19 cellular contexts compared by ENCODE assay signal in genomic region chr11:131581006-131581405, GRCh38.
DNase-seq lines count a peak whose midpoint lies in the region; ATAC-seq and TF ChIP-seq lines count a peak whose summit lies in the region.
"Had no signal": no experiment of that assay in that cellular context is flagged by ENCODE, and none has a peak within 500 bp of the region (broad histone marks: within the 10 kb centered on the region; RNA-seq: fewer than 3 reads in every experiment).

No MANE protein-coding gene starts in this region.

- POLR2A ChIA-PET in PC-9 (lab: Charles Lee; ENCODE audit: unreplicated experiment) (no interaction called here), SK-N-SH (lab: Yijun Ruan, JAX) (no interaction called here), WTC11 (lab: Charles Lee) (interaction anchor here (0.6 kb wide), 1 partner anchor 1527 kb away, joined by 3 read pairs; no protein-coding TSS in a partner anchor)

- no peak for TF ChIP-seq RAD21 in SK-N-SH (IDR thresholded peaks at IDR 0.05; ENCODE audit: low read length)

- H3K4me3 Mint-ChIP-seq in GM23338 (no peak overlapping the region; the same call in 2 of the 3 replicates), WTC11 (no peak overlapping the region)
- H3K4me3 Mint-ChIP-seq: CD8-positive, alpha-beta memory T cell had no signal

- no peak overlapping the region for H3K9ac ChIP-seq in SK-N-SH
- H3K9ac ChIP-seq: BLaER1 had no signal

- H3K27ac Mint-ChIP-seq in GM23338 = no peak overlapping the region
- H3K27ac Mint-ChIP-seq in WTC11 = no peak overlapping the region
- H3K27ac Mint-ChIP-seq: CD8-positive, alpha-beta memory T cell had no signal

- H3K4me1 ChIP-seq in GM23338 (ENCODE audit: insufficient read depth) (peaks cover 29% of the 10 kb centered on the region), testis (no peaks in the 10 kb centered on the region), PC-9 (replicated peaks; ENCODE audit: insufficient read depth) (no peaks in the 10 kb centered on the region), SK-N-SH (ENCODE audit: control insufficient read depth in 1 of 2, insufficient read depth in 2 of 2, low read depth in 1 of 2, low read length in 1 of 2) (no peaks in the 10 kb centered on the region)

- H3K4me3 ChIP-seq in GM23338 (no peak overlapping the region), testis (no peak overlapping the region), PC-9 (no peak overlapping the region), SK-N-SH (ENCODE audit: low read depth in 2 of 2, low read length in 1 of 2) (no peak overlapping the region)
- H3K4me3 ChIP-seq: BLaER1 had no signal

- no peak overlapping the region for H3K27ac ChIP-seq in GM23338 (ENCODE audit: low read depth)
- H3K27ac ChIP-seq in caudate nucleus (ENCODE audit: low read depth, low read length) = peak overlapping the region; percentile 98
- no peak overlapping the region for H3K27ac ChIP-seq in testis
- H3K27ac ChIP-seq in PC-9 = no peak overlapping the region
- H3K27ac ChIP-seq in SK-N-SH (ENCODE audit: low read depth in 2 of 2, low read length in 1 of 2) = no peak overlapping the region
- H3K27ac ChIP-seq: BLaER1 had no signal

- H3K9me2 ChIP-seq in GM23338 (ENCODE audit: insufficient read depth) (no peaks in the 10 kb centered on the region), PC-9 (ENCODE audit: insufficient read depth) (no peaks in the 10 kb centered on the region), SK-N-SH (no peaks in the 10 kb centered on the region)

- no peak for TF ChIP-seq POLR2A in testis (IDR thresholded peaks at IDR 0.05)

- H3K4me2 ChIP-seq in GM23338 (no peak overlapping the region), PC-9 (no peak overlapping the region), SK-N-SH (no peak overlapping the region)
- H3K4me2 ChIP-seq: BLaER1 had no signal

- no peaks in the 10 kb centered on the region for H3F3A ChIP-seq in GM23338 (replicated peaks; ENCODE audit: low read depth)
- no peaks in the 10 kb centered on the region for H3F3A ChIP-seq in PC-9 (ENCODE audit: insufficient read depth, low read depth)
- no peaks in the 10 kb centered on the region for H3F3A ChIP-seq in SK-N-SH (replicated peaks; ENCODE audit: insufficient read depth)

- H3K36me3 Mint-ChIP-seq in GM23338 (ENCODE audit: low read depth) = no peaks in the 10 kb centered on the region
- H3K36me3 Mint-ChIP-seq in WTC11 = no peaks in the 10 kb centered on the region
- H3K36me3 Mint-ChIP-seq: CD8-positive, alpha-beta memory T cell had no signal

- TF ChIP-seq CTCF in GM23338 (conservative IDR thresholded peaks at IDR 0.05; ENCODE audit: low read depth in 2 of 2) = no peak
- TF ChIP-seq CTCF in testis (IDR thresholded peaks at IDR 0.05) = no peak
- TF ChIP-seq CTCF in PC-9 (conservative IDR thresholded peaks at IDR 0.05) = no peak
- no peak for TF ChIP-seq CTCF in SK-N-SH (IDR thresholded peaks at IDR 0.05)
- no peak for TF ChIP-seq CTCF in WTC11 (IDR thresholded peaks at IDR 0.05)

- TF ChIP-seq EP300 in SK-N-SH (IDR thresholded peaks at IDR 0.05; ENCODE audit: borderline replicate concordance in 1 of 2, low read depth in 1 of 2, low read length in 1 of 2) = no peak

- H3K27me3 ChIP-seq in GM23338 (ENCODE audit: insufficient read depth) (no peaks in the 10 kb centered on the region), testis (no peaks in the 10 kb centered on the region), PC-9 (ENCODE audit: insufficient read depth, low read depth) (peaks cover 62% of the 10 kb centered on the region), SK-N-SH (ENCODE audit: insufficient read depth) (no peaks in the 10 kb centered on the region)
- H3K27me3 ChIP-seq: BLaER1 had no signal

- no TSS peak for BruUV-seq in PC-9 (replicated peaks; lab: Mats Ljungman, UMichigan)

- H3K36me3 ChIP-seq in GM23338 (ENCODE audit: insufficient read depth) = no peaks in the 10 kb centered on the region
- H3K36me3 ChIP-seq in testis (ENCODE audit: low read depth, missing control alignments) = no peaks in the 10 kb centered on the region
- H3K36me3 ChIP-seq in PC-9 (ENCODE audit: low read depth) = no peaks in the 10 kb centered on the region
- no peaks in the 10 kb centered on the region for H3K36me3 ChIP-seq in SK-N-SH (replicated peaks in 1 of 2; ENCODE audit: control insufficient read depth in 1 of 2, insufficient read depth in 2 of 2, low read length in 1 of 2)
- H3K36me3 ChIP-seq: BLaER1 had no signal

- H3K9me3 ChIP-seq in testis = no peaks in the 10 kb centered on the region
- H3K9me3 ChIP-seq in PC-9 (ENCODE audit: insufficient read depth, low read depth) = no peaks in the 10 kb centered on the region
- H3K9me3 ChIP-seq in SK-N-SH = no peaks in the 10 kb centered on the region
- H3K9me3 ChIP-seq: BLaER1 had no signal

- H3K9me3 Mint-ChIP-seq in GM23338 = no peaks in the 10 kb centered on the region; the same call in 2 of the 3 replicates
- H3K9me3 Mint-ChIP-seq in WTC11 = no peaks in the 10 kb centered on the region

- H3K79me2 ChIP-seq in GM23338 (replicated peaks; ENCODE audit: insufficient read depth) (no peaks in the 10 kb centered on the region), PC-9 (ENCODE audit: low read depth) (no peaks in the 10 kb centered on the region), SK-N-SH (ENCODE audit: insufficient read depth) (no peaks in the 10 kb centered on the region)

- intact Hi-C loops in testis (cut with DNase I; ENCODE audit: low total_unique reads) (no loop called here), PC-9 (cut with micrococcal nuclease; ENCODE audit: unreplicated experiment) (no loop called here)

- H3K4me1 Mint-ChIP-seq in GM23338 (peaks cover 55% of the 10 kb centered on the region), WTC11 (peaks cover 48% of the 10 kb centered on the region)
- H3K4me1 Mint-ChIP-seq: CD8-positive, alpha-beta memory T cell had no signal

- WGBS in testis, 2 donors = 50 to 54% methylated on average over 5 of the region's 5 CpGs
- 43% methylated on average over 5 of the region's 5 CpGs for WGBS in SK-N-SH (ENCODE audit: low lambda C conversion rate)

- DNase-seq in GM23338 (ENCODE audit: low spot score) (no peak), caudate nucleus (lab: John Stamatoyannopoulos, UW) (no peak), myocyte (ENCODE audit: low read depth) (peak; percentile 10), testis (peak; percentile 20), PC-9 (no peak), SK-N-SH (no peak), WTC11 (ENCODE audit: low spot score) (no peak)
- DNase-seq: CD8-positive, alpha-beta memory T cell; DMS 273 treated with DMSO at 0.1 percent for 48 hours; HCEC 1CT; IMR-90; Karpas-422; NCI-H1417; NCI-H1930; NCI-H2171; NCI-H446 treated with DMSO at 0.1 percent for 48 hours; NCI-H748 treated with DMSO at 0.1 percent for 48 hours had no signal

- H2AFZ ChIP-seq in GM23338 = 0 out of 2 replicates have a peak overlapping the region, but pooled peaks have one; percentile 14
- H2AFZ ChIP-seq in PC-9 = no peak overlapping the region
- no peak overlapping the region for H2AFZ ChIP-seq in SK-N-SH (ENCODE audit: low read depth)

- H4K20me1 ChIP-seq in GM23338 (replicated peaks; ENCODE audit: insufficient read depth) (peaks cover 3% of the 10 kb centered on the region; the same call in 1 of the 2 replicates), PC-9 (ENCODE audit: insufficient read depth) (no peaks in the 10 kb centered on the region), SK-N-SH (ENCODE audit: insufficient read depth) (no peaks in the 10 kb centered on the region)
- H4K20me1 ChIP-seq: BLaER1 had no signal

- CTCF ChIA-PET in PC-9 (lab: Charles Lee) (interaction anchor here (1.2 kb wide), 1 partner anchor 93 kb away, joined by 3 read pairs; no protein-coding TSS in a partner anchor), SK-N-SH (lab: Yijun Ruan, JAX) (interaction anchor here (0.7 to 6.3 kb wide), 13 partner anchors 12 to 516 kb away, joined by 3 to 54 read pairs (median 5); no protein-coding TSS in a partner anchor), WTC11 (lab: Charles Lee) (interaction anchor here (0.7 to 5.3 kb wide), 23 partner anchors 10 to 556 kb away, joined by 3 to 114 read pairs (median 10); no protein-coding TSS in a partner anchor)

- H3K27me3 Mint-ChIP-seq in GM23338 (ENCODE audit: insufficient read depth, low read depth, poor library complexity) (peaks cover 10% of the 10 kb centered on the region), WTC11 (ENCODE audit: low read depth) (no peaks in the 10 kb centered on the region)
- H3K27me3 Mint-ChIP-seq: CD8-positive, alpha-beta memory T cell had no signal

- ATAC-seq in GM23338 (no peak), GM18870 (IDR thresholded peaks at IDR 0.05; ENCODE audit: unreplicated experiment) (no peak), WTC11 (no peak)

TF ChIP-seq in GM23338, 12 proteins besides CTCF, POLR2A, EP300 and RAD21 (continues in another document):
- no peak for TF ChIP-seq STAT1 (IDR thresholded peaks at IDR 0.05; ENCODE audit: unreplicated experiment)
- no peak for TF ChIP-seq ETS1 (IDR thresholded peaks at IDR 0.05)

TF ChIP-seq in SK-N-SH, 30 proteins besides CTCF, POLR2A, EP300 and RAD21:
- TF ChIP-seq PBX3 (IDR thresholded peaks at IDR 0.05) (no peak), EZH2phosphoT487 (IDR thresholded peaks at IDR 0.05; ENCODE audit: borderline replicate concordance, low read depth) (no peak), RXRA (IDR thresholded peaks at IDR 0.05; ENCODE audit: borderline replicate concordance, low read depth) (no peak)

TF ChIP-seq in WTC11, 78 proteins besides CTCF, POLR2A, EP300 and RAD21 (continues in another document):
- TF ChIP-seq NFE2L1 (CRISPR knock-in tag; IDR thresholded peaks at IDR 0.05) (no peak), MYBL2 (CRISPR knock-in tag; IDR thresholded peaks at IDR 0.05) (no peak), ZNF423 (CRISPR knock-in tag; IDR thresholded peaks at IDR 0.05) (no peak), STAT6 (CRISPR knock-in tag; conservative IDR thresholded peaks at IDR 0.05; ENCODE audit: low read depth) (no peak), GTF2I (CRISPR knock-in tag; conservative IDR thresholded peaks at IDR 0.05) (no peak), RORB (CRISPR knock-in tag; IDR thresholded peaks at IDR 0.05) (no peak), HMGA2 (CRISPR knock-in tag; IDR thresholded peaks at IDR 0.05) (no peak)

Comparison
In these comparisons a context has a peak if more than half of its experiments do, and no peak if none do; other contexts are left out.
1. DNase-seq: peak in myocyte (single experiment) and testis (single experiment); none in GM23338 (single experiment), caudate nucleus (0 of 61), PC-9 (0 of 2), SK-N-SH (single experiment) and WTC11 (single experiment).